20 cellular contexts compared by ENCODE assay signal in the genomic region with DNA sequence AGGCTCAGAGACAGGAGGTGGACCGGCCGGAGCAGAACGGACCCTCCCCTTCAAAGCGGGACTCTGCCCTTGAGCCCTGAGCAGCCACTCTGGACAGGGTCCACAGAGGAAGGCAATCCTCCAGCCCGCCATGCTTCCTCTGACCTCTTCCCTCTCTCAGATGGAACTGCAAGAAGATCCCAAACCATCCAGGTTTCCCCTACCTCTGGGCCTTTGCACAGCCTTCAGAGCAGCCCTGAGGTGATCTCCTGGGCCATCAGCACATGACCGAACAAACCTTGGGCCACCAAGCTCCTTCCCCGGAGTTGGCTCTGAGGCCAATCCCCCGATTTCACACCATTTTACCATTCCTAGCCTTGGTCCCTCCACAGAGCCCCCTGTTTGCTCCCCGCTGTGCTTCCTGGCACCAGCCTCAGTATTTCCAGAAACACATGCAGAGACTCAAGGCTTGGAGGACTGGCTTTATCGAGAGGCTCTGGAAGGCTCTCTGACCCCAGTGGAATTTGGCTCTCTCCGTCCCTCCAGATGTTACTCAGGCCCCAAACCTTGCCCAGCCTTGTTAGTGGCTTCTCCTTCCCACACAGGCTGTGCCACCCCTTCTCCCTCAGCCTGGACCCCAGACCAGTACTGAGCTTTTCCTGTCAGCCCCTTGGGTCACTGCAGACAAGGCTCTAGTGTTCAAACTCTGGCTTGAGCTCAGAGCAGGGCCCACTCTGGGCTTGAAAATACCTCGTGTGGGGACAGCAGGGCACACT. TPM values are rescaled to one million over a fixed set of nuclear protein-coding genes. Genes with fewer than 3 reads are reported as not detected.
"Had no signal": no experiment of that assay in that cellular context is flagged by ENCODE, and none has a peak within 500 bp of the region (broad histone marks: within the 10 kb centered on the region; RNA-seq: fewer than 3 reads in every experiment).

No MANE protein-coding gene starts in this region.

- H3K4me1 Mint-ChIP-seq: naive B cell had no signal

- ATAC-seq: effector memory CD8-positive, alpha-beta T cell; gastroesophageal sphincter; left colon; right cardiac atrium had no signal

- H3K27ac ChIP-seq: epithelial cell of prostate, esophagus squamous epithelium, gastroesophageal sphincter, neutrophil, stomach, thoracic aorta, transverse colon had no signal

- H3K27me3 ChIP-seq: neutrophil, stomach, transverse colon had no signal

- DNase-seq: effector memory CD8-positive, alpha-beta T cell; esophagus squamous epithelium; foreskin fibroblast; glutamatergic neuron; left colon; mesendoderm; naive B cell; right cardiac atrium; small intestine; stimulated activated CD4-positive, alpha-beta T cell treated with anti-CD3 and anti-CD28 coated beads, Interleukin-12 subunit alpha, Interleukin-12 subunit beta, amount 100 ng/mL, for 4 hours; stimulated activated naive CD4-positive, alpha-beta T cell; stomach; substantia nigra; transverse colon had no signal

- H3K36me3 ChIP-seq: esophagus squamous epithelium, gastroesophageal sphincter, neutrophil, stomach, thoracic aorta, transverse colon had no signal

- H3K9me3 ChIP-seq: esophagus squamous epithelium, gastroesophageal sphincter, neutrophil, stomach, thoracic aorta, transverse colon had no signal

- H3K4me3 Mint-ChIP-seq: effector memory CD8-positive, alpha-beta T cell; naive B cell; nephron had no signal

- H3K4me3 ChIP-seq: esophagus squamous epithelium, gastroesophageal sphincter, stomach, thoracic aorta, transverse colon had no signal

- H3K9me3 Mint-ChIP-seq: effector memory CD8-positive, alpha-beta T cell; naive B cell; nephron had no signal

- H3K4me1 ChIP-seq: esophagus squamous epithelium, transverse colon had no signal

- H3K36me3 Mint-ChIP-seq: naive B cell had no signal

RNA-seq across cellular contexts. Expression of a gene that starts 48.6 kb away (rescaled TPM):
- total RNA-seq: lung microvascular endothelial cell had no signal
